16 cellular contexts compared by ENCODE assay signal in the genomic region with DNA sequence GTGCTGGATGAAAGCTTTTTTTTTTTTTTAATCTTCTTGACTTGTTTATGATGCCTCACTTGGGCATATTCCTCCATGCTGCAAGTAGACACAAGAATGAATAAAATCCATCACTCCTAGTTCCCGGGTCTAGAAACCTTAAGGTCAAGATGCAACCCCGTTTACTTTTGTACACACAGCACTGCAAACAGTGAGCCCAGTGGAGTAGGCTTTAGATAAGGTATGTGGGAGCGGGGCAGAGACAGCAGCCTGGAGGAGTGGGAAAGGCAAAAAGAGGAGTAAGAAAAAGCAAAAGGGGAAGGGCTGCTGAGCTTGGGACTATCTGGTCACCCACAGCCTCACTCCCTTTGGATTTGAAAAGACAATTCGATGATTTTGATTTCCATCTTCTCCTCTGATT.
A peak's percentile ranks its signal among the peaks of the same experiment; 100 is the strongest.
DNase-seq lines count a peak whose midpoint lies in the region; ATAC-seq, FAIRE-seq and TF ChIP-seq lines count a peak whose summit lies in the region.
"Had no signal": no experiment of that assay in that cellular context is flagged by ENCODE, and none has a peak within 500 bp of the region (broad histone marks: within the 10 kb centered on the region; RNA-seq: fewer than 3 reads in every experiment).

No MANE protein-coding gene starts in this region.

- WGBS in right lobe of liver (ENCODE audit: insufficient coverage, low coverage, low lambda C conversion rate, missing lambda C conversion rate): 48% methylated on average over 4 of the region's 4 CpGs
- 20% methylated on average over 4 of the region's 4 CpGs for WGBS in HepG2 (ENCODE audit: low lambda C conversion rate)

- intact Hi-C loops in right lobe of liver (cut with DNase I): no loop called here
- intact Hi-C loops in HepG2 (cut with micrococcal nuclease; ENCODE audit: unreplicated experiment): no loop called here
- intact Hi-C loops in OCI-LY7 (cut with micrococcal nuclease; ENCODE audit: unreplicated experiment): no loop called here
- intact Hi-C loops in left lung (cut with DNase I): no loop called here

- peak in 3 of 4 donors; percentile 34 to 67 (median 55) for ATAC-seq in right lobe of liver
- no peak for ATAC-seq in HepG2
- peak; percentile 49 for ATAC-seq in left lung

- H3K36me3 ChIP-seq in right lobe of liver (no peaks in the 10 kb centered on the region), HepG2 (replicated peaks in 1 of 2; ENCODE audit: control insufficient read depth in 1 of 2, insufficient read depth in 2 of 2, low read length in 2 of 2) (no peaks in the 10 kb centered on the region), OCI-LY7 (ENCODE audit: insufficient read depth, low read length) (no peaks in the 10 kb centered on the region), left lung (no peaks in the 10 kb centered on the region), BE2C (no peaks in the 10 kb centered on the region)

- no peak for TF ChIP-seq RAD21 in HepG2 (CRISPR knock-in tag; IDR thresholded peaks at IDR 0.05)

- CTCF ChIA-PET in HepG2 (lab: Yijun Ruan, JAX; ENCODE audit: low intra/inter-chr PET ratio, low total read pairs): no interaction called here
- CTCF ChIA-PET in OCI-LY7 (lab: Charles Lee; ENCODE audit: unreplicated experiment): no interaction called here

- TF ChIP-seq EP300 in HepG2 (IDR thresholded peaks at IDR 0.05; ENCODE audit: low read depth in 2 of 2, low read length in 2 of 2) (no peak), HepG2 (CRISPR knock-in tag; IDR thresholded peaks at IDR 0.05; ENCODE audit: borderline replicate concordance) (no peak)

- H3K27ac ChIP-seq in right lobe of liver (no peak overlapping the region), HepG2 (ENCODE audit: extremely low read length, insufficient read depth, low read length) (no peak overlapping the region), OCI-LY7 (ENCODE audit: low read depth, low read length, poor library complexity, severe bottlenecking) (no peak overlapping the region), left lung (no peak overlapping the region)
- H3K27ac ChIP-seq: C4-2B had no signal

- H3K9me2 ChIP-seq in OCI-LY7 (ENCODE audit: insufficient read depth, low read length): no peaks in the 10 kb centered on the region

- H3K4me1 ChIP-seq in right lobe of liver (peaks cover 0 to 12% (median 0%) of the 10 kb centered on the region in 4 donors), HepG2 (ENCODE audit: insufficient read depth, low read length) (no peaks in the 10 kb centered on the region), OCI-LY7 (ENCODE audit: insufficient read depth, low read length, poor library complexity, severe bottlenecking) (peaks cover 42% of the 10 kb centered on the region), left lung (no peaks in the 10 kb centered on the region), BE2C (no peaks in the 10 kb centered on the region; the same call in 1 of the 2 replicates)

- no peak overlapping the region for H3K4me3 ChIP-seq in right lobe of liver
- H3K4me3 ChIP-seq in HepG2 (replicated peaks in 1 of 3; ENCODE audit: insufficient read depth in 1 of 3, low read depth in 2 of 3, low read length in 3 of 3): no peak overlapping the region
- H3K4me3 ChIP-seq in OCI-LY7 (ENCODE audit: low read depth, low read length, poor library complexity, severe bottlenecking): no peak overlapping the region
- no peak overlapping the region for H3K4me3 ChIP-seq in left lung
- H3K4me3 ChIP-seq in BE2C (ENCODE audit: low read depth, low read length): no peak overlapping the region

- H3K9ac ChIP-seq in HepG2 (ENCODE audit: insufficient read depth, low read depth, low read length): no peak overlapping the region

- H3K79me2 ChIP-seq in HepG2 (ENCODE audit: insufficient read depth, low read length) (no peaks in the 10 kb centered on the region), OCI-LY7 (ENCODE audit: insufficient read depth, low read depth, low read length) (no peaks in the 10 kb centered on the region)

- H3K4me2 ChIP-seq in HepG2 (ENCODE audit: low read depth, low read length): no peak overlapping the region
- H3K4me2 ChIP-seq in OCI-LY7 (ENCODE audit: low read length): peak overlapping the region; percentile 49; the same call in 1 of the 2 replicates

- TF ChIP-seq CTCF in right lobe of liver (IDR thresholded peaks at IDR 0.05) (no peak), HepG2 (CRISPR knock-in tag; IDR thresholded peaks at IDR 0.05) (no peak), OCI-LY7 (conservative IDR thresholded peaks at IDR 0.05; ENCODE audit: low read length) (no peak), left lung (IDR thresholded peaks at IDR 0.05) (no peak), BE2C (IDR thresholded peaks at IDR 0.05; ENCODE audit: low read depth, low read length) (no peak)

- FAIRE-seq in HepG2 (lab: Jason Lieb, UNC): no peak
- FAIRE-seq: G401.6, GM12891, HTR-8/SVneo had no signal

- DNase-seq in right lobe of liver: no peak
- DNase-seq in HepG2 (ENCODE audit: low spot score): no peak
- no peak for DNase-seq in OCI-LY7 (ENCODE audit: low spot score)
- DNase-seq in left lung: no peak
- DNase-seq in DMS 273 treated with DMSO at 0.1 percent for 48 hours (lab: John Stamatoyannopoulos, UW): no peak
- DNase-seq in NCI-H2107 treated with DMSO at 0.1 percent for 48 hours (lab: John Stamatoyannopoulos, UW; ENCODE audit: unreplicated experiment): no peak
- DNase-seq in BE2C: no peak
- DNase-seq: 8988T; CD4-positive, alpha-beta T cell; GOT3; H7; KBM-7 had no signal

- H3K9me3 ChIP-seq in right lobe of liver: no peaks in the 10 kb centered on the region
- no peaks in the 10 kb centered on the region for H3K9me3 ChIP-seq in HepG2 (ENCODE audit: low read length)
- no peaks in the 10 kb centered on the region for H3K9me3 ChIP-seq in OCI-LY7 (ENCODE audit: low read length)
- no peaks in the 10 kb centered on the region for H3K9me3 ChIP-seq in left lung
- no peaks in the 10 kb centered on the region for H3K9me3 ChIP-seq in BE2C

- H2AFZ ChIP-seq in HepG2 (ENCODE audit: low read length): no peak overlapping the region
- H2AFZ ChIP-seq in OCI-LY7 (ENCODE audit: low read length): no peak overlapping the region

- BruUV-seq in HepG2 (replicated peaks; lab: Mats Ljungman, UMichigan) (no TSS peak), OCI-LY7 (replicated peaks; lab: Mats Ljungman, UMichigan) (no TSS peak)

- in situ Hi-C loops in HepG2 (cut with HindIII; ENCODE audit: extremely low pct_ligation_motif_present, low pct_unique_long_range_greater_than_20kb): no loop called here

- TF ChIP-seq POLR2A in right lobe of liver (IDR thresholded peaks at IDR 0.05): no peak
- TF ChIP-seq POLR2A in HepG2 (IDR thresholded peaks at IDR 0.05; ENCODE audit: insufficient read depth in 1 of 2, low read depth in 2 of 2, low read length in 2 of 2): no peak

- H4K20me1 ChIP-seq in HepG2 (ENCODE audit: insufficient read depth, low read length) (no peaks in the 10 kb centered on the region), OCI-LY7 (ENCODE audit: insufficient read depth, low read length) (no peaks in the 10 kb centered on the region)

- POLR2A ChIA-PET in HepG2 (lab: Yijun Ruan, JAX) (no interaction called here), OCI-LY7 (lab: Charles Lee) (interaction anchor here (0.8 kb wide), 1 partner anchor 12 kb away, joined by 4 read pairs; no protein-coding TSS in a partner anchor)

- H3K27me3 ChIP-seq in right lobe of liver: no peaks in the 10 kb centered on the region
- no peaks in the 10 kb centered on the region for H3K27me3 ChIP-seq in HepG2 (ENCODE audit: control insufficient read depth in 1 of 2, insufficient read depth in 2 of 2, low read length in 2 of 2)
- H3K27me3 ChIP-seq in left lung: no peaks in the 10 kb centered on the region
- no peaks in the 10 kb centered on the region for H3K27me3 ChIP-seq in BE2C

TF ChIP-seq in HepG2, 621 proteins besides CTCF, POLR2A, EP300 and RAD21 (continues in another document):
- TF ChIP-seq ZSCAN21 (CRISPR knock-in tag; IDR thresholded peaks at IDR 0.05; ENCODE audit: borderline replicate concordance) (no peak), ATF7-NPFF (CRISPR knock-in tag; IDR thresholded peaks at IDR 0.05; ENCODE audit: low read depth) (no peak), GMEB1 (CRISPR knock-in tag; IDR thresholded peaks at IDR 0.05; ENCODE audit: borderline replicate concordance) (no peak), SKI (IDR thresholded peaks at IDR 0.05; ENCODE audit: partially characterized antibody) (no peak), SP4 (CRISPR knock-in tag; IDR thresholded peaks at IDR 0.05) (no peak), ZBTB25 (CRISPR knock-in tag; IDR thresholded peaks at IDR 0.05) (no peak)
- TF ChIP-seq, protein P1, sequence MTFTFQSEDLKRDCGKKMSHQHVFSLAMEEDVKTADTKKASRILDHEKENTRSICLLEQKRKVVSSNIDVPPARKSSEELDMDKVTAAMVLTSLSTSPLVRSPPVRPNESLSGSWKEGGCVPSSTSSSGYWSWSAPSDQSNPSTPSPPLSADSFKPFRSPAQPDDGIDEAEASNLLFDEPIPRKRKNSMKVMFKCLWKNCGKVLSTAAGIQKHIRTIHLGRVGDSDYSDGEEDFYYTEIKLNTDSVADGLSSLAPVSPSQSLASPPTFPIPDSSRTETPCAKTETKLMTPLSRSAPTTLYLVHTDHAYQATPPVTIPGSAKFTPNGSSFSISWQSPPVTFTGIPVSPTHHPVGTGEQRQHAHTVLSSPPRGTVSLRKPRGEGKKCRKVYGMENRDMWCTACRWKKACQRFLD (CRISPR knock-in tag; IDR thresholded peaks at IDR 0.05; ENCODE audit: borderline replicate concordance): no peak
